ENCODE assay signal across 18 cellular contexts in the genomic region with DNA sequence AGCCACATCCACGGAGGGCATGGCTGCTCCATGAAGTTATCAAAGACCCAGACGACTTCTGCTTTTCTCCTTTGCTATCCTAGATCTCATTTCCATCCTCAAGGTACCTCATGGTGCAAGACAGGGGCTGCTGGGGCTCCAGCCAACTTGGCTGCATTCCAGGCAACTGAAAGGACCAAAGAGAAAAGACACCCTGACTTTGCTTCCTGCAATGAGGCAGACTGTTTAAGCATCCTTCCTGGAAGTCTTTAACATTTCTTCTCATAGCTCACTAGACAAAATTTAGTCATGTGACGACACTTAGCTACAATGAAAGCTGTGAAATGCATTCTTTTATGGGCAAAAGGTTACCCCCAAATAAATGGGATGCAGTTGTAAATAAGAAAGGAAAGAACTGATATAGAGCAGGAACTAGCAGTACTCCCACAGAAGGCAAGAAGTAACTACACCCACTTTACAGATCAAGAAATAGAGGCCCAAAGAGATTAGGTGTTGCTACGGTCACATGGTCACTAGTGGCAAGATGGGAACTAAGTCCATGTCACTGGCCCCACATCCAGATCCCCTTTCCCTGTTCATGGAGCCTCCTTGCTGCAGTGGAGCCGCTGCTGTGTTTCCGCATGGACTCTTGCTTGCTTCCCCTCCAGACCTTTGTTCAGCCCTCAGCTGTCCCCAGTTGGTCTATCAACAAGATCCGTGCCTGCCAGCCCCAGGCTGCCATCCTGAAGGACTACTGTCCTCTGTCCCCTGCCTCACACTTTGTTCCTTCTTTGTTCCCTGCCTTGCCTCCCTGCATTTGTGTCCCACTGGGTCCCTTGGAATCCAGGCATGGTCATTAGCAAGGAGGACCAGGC.
DNase-seq lines count a peak whose midpoint lies in the region; ATAC-seq lines count a peak whose summit lies in the region.
"Had no signal": no experiment of that assay in that cellular context is flagged by ENCODE, and none has a peak within 500 bp of the region (broad histone marks: within the 10 kb centered on the region; RNA-seq: fewer than 3 reads in every experiment).

No MANE protein-coding gene starts in this region.

- CTCF ChIA-PET in activated CD4-positive, alpha-beta memory T cell treated with anti-CD3 and anti-CD28 coated beads for 36 hours (lab: Charles Lee): no interaction called here
- CTCF ChIA-PET in activated CD4-positive, alpha-beta memory T cell treated with anti-CD3 and anti-CD28 coated beads, Interleukin-2, amount 10 ng/mL, durations not matched to agents 7 days and 5 days (lab: Charles Lee): no interaction called here

- ATAC-seq in central memory CD8-positive, alpha-beta T cell (replicated peaks; ENCODE audit: extremely low read depth, poor library complexity, severe bottlenecking): no peak
- ATAC-seq in stimulated activated memory B cell treated with anti-CD40 and anti-IgM and Interleukin-4, amounts not matched to agents 10 μg/mL and 1 μg/mL and 100 μg/mL, for 72 hours: no peak
- ATAC-seq in GM19395 (IDR thresholded peaks at IDR 0.05; ENCODE audit: unreplicated experiment): no peak
- no peak for ATAC-seq in GM18870 (IDR thresholded peaks at IDR 0.05; ENCODE audit: unreplicated experiment)
- ATAC-seq: heart left ventricle had no signal

- H3K4me1 Mint-ChIP-seq in activated CD4-positive, alpha-beta memory T cell treated with anti-CD3 and anti-CD28 coated beads for 36 hours (ENCODE audit: low read depth): peaks cover 35% of the 10 kb centered on the region
- peaks cover 25% of the 10 kb centered on the region for H3K4me1 Mint-ChIP-seq in activated CD4-positive, alpha-beta memory T cell treated with anti-CD3 and anti-CD28 coated beads, Interleukin-2, amount 10 ng/mL, durations not matched to agents 7 days and 5 days
- H3K4me1 Mint-ChIP-seq in central memory CD8-positive, alpha-beta T cell: peaks cover 38% of the 10 kb centered on the region
- H3K4me1 Mint-ChIP-seq in stimulated activated memory B cell treated with anti-CD40 and anti-IgM and Interleukin-4, amounts not matched to agents 10 μg/mL and 1 μg/mL and 100 μg/mL, for 72 hours: peaks cover 52% of the 10 kb centered on the region

- no peak for DNase-seq in activated CD4-positive, alpha-beta memory T cell treated with anti-CD3 and anti-CD28 coated beads for 36 hours
- no peak for DNase-seq in activated CD4-positive, alpha-beta memory T cell treated with anti-CD3 and anti-CD28 coated beads, Interleukin-2, amount 10 ng/mL, durations not matched to agents 7 days and 5 days
- peak; percentile 23 to 35 for DNase-seq in NOMO-1 (lab: John Stamatoyannopoulos, UW; ENCODE audit: unreplicated experiment in 2 of 2)
- DNase-seq in central memory CD8-positive, alpha-beta T cell (ENCODE audit: low spot score in 2 of 2): no peak
- no peak for DNase-seq in activated CD4-positive, alpha-beta T cell treated with anti-CD3 and anti-CD28 coated beads, Interleukin-2, amount 50 U/mL, for 48 hours
- DNase-seq: activated CD8-positive, alpha-beta memory T cell treated with anti-CD3 and anti-CD28 coated beads for 24 hours; adrenal gland; caudate nucleus; effector CD8-positive, alpha-beta T cell; heart left ventricle; HFFc6; NCI-H1436; NCI-H2171; stimulated activated CD4-positive, alpha-beta T cell treated with anti-CD3 and anti-CD28 coated beads, Interleukin-2, amount 100 ng/mL, for 48 hours; WERI-Rb-1 had no signal

- no peak overlapping the region for H3K4me3 Mint-ChIP-seq in activated CD4-positive, alpha-beta memory T cell treated with anti-CD3 and anti-CD28 coated beads for 36 hours
- no peak overlapping the region for H3K4me3 Mint-ChIP-seq in activated CD4-positive, alpha-beta memory T cell treated with anti-CD3 and anti-CD28 coated beads, Interleukin-2, amount 10 ng/mL, durations not matched to agents 7 days and 5 days
- H3K4me3 Mint-ChIP-seq in central memory CD8-positive, alpha-beta T cell: no peak overlapping the region
- H3K4me3 Mint-ChIP-seq in stimulated activated memory B cell treated with anti-CD40 and anti-IgM and Interleukin-4, amounts not matched to agents 10 μg/mL and 1 μg/mL and 100 μg/mL, for 72 hours: no peak overlapping the region
- H3K4me3 Mint-ChIP-seq: HFFc6 had no signal

- POLR2A ChIA-PET in activated CD4-positive, alpha-beta memory T cell treated with anti-CD3 and anti-CD28 coated beads for 36 hours (lab: Charles Lee): no interaction called here
- POLR2A ChIA-PET in activated CD4-positive, alpha-beta memory T cell treated with anti-CD3 and anti-CD28 coated beads, Interleukin-2, amount 10 ng/mL, durations not matched to agents 7 days and 5 days (lab: Charles Lee): no interaction called here

- H3K27me3 Mint-ChIP-seq in activated CD4-positive, alpha-beta memory T cell treated with anti-CD3 and anti-CD28 coated beads for 36 hours: no peaks in the 10 kb centered on the region
- H3K27me3 Mint-ChIP-seq in activated CD4-positive, alpha-beta memory T cell treated with anti-CD3 and anti-CD28 coated beads, Interleukin-2, amount 10 ng/mL, durations not matched to agents 7 days and 5 days: no peaks in the 10 kb centered on the region
- no peaks in the 10 kb centered on the region for H3K27me3 Mint-ChIP-seq in central memory CD8-positive, alpha-beta T cell
- no peaks in the 10 kb centered on the region for H3K27me3 Mint-ChIP-seq in stimulated activated memory B cell treated with anti-CD40 and anti-IgM and Interleukin-4, amounts not matched to agents 10 μg/mL and 1 μg/mL and 100 μg/mL, for 72 hours

- H3K36me3 Mint-ChIP-seq in activated CD4-positive, alpha-beta memory T cell treated with anti-CD3 and anti-CD28 coated beads for 36 hours: no peaks in the 10 kb centered on the region
- H3K36me3 Mint-ChIP-seq in activated CD4-positive, alpha-beta memory T cell treated with anti-CD3 and anti-CD28 coated beads, Interleukin-2, amount 10 ng/mL, durations not matched to agents 7 days and 5 days (ENCODE audit: low read depth): no peaks in the 10 kb centered on the region
- H3K36me3 Mint-ChIP-seq in central memory CD8-positive, alpha-beta T cell (ENCODE audit: insufficient read depth): no peaks in the 10 kb centered on the region
- peaks cover 8% of the 10 kb centered on the region for H3K36me3 Mint-ChIP-seq in stimulated activated memory B cell treated with anti-CD40 and anti-IgM and Interleukin-4, amounts not matched to agents 10 μg/mL and 1 μg/mL and 100 μg/mL, for 72 hours

- H3K27ac Mint-ChIP-seq in activated CD4-positive, alpha-beta memory T cell treated with anti-CD3 and anti-CD28 coated beads for 36 hours: peak overlapping the region; percentile 35
- no peak overlapping the region for H3K27ac Mint-ChIP-seq in activated CD4-positive, alpha-beta memory T cell treated with anti-CD3 and anti-CD28 coated beads, Interleukin-2, amount 10 ng/mL, durations not matched to agents 7 days and 5 days
- peak overlapping the region; percentile 4 for H3K27ac Mint-ChIP-seq in central memory CD8-positive, alpha-beta T cell (ENCODE audit: low read depth)
- peak overlapping the region; percentile 76 for H3K27ac Mint-ChIP-seq in stimulated activated memory B cell treated with anti-CD40 and anti-IgM and Interleukin-4, amounts not matched to agents 10 μg/mL and 1 μg/mL and 100 μg/mL, for 72 hours
- H3K27ac Mint-ChIP-seq: HFFc6 had no signal

- H3K9me3 Mint-ChIP-seq in activated CD4-positive, alpha-beta memory T cell treated with anti-CD3 and anti-CD28 coated beads for 36 hours: no peaks in the 10 kb centered on the region
- no peaks in the 10 kb centered on the region for H3K9me3 Mint-ChIP-seq in activated CD4-positive, alpha-beta memory T cell treated with anti-CD3 and anti-CD28 coated beads, Interleukin-2, amount 10 ng/mL, durations not matched to agents 7 days and 5 days
- no peaks in the 10 kb centered on the region for H3K9me3 Mint-ChIP-seq in central memory CD8-positive, alpha-beta T cell
- no peaks in the 10 kb centered on the region for H3K9me3 Mint-ChIP-seq in stimulated activated memory B cell treated with anti-CD40 and anti-IgM and Interleukin-4, amounts not matched to agents 10 μg/mL and 1 μg/mL and 100 μg/mL, for 72 hours
- H3K9me3 Mint-ChIP-seq: HFFc6 had no signal

- intact Hi-C loops in activated CD4-positive, alpha-beta memory T cell treated with anti-CD3 and anti-CD28 coated beads for 36 hours (cut with micrococcal nuclease): no loop called here

Comparison
In these comparisons a context has a peak if more than half of its experiments do, and no peak if none do; other contexts are left out.
1. DNase-seq: peak in NOMO-1 (2 of 2); none in activated CD4-positive, alpha-beta memory T cell treated with anti-CD3 and anti-CD28 coated beads for 36 hours (single experiment), activated CD4-positive, alpha-beta memory T cell treated with anti-CD3 and anti-CD28 coated beads, Interleukin-2, amount 10 ng/mL, durations not matched to agents 7 days and 5 days (single experiment), central memory CD8-positive, alpha-beta T cell (0 of 2) and activated CD4-positive, alpha-beta T cell treated with anti-CD3 and anti-CD28 coated beads, Interleukin-2, amount 50 U/mL, for 48 hours (0 of 2).